Comparison of ENCODE assay signal across 28 cellular contexts in genomic region chr19:50175924-50176323, GRCh38. TPM values are rescaled to one million over a fixed set of nuclear protein-coding genes. Genes with fewer than 3 reads are reported as not detected.
"Had no signal": no experiment of that assay in that cellular context is flagged by ENCODE, and none has a peak within 500 bp of the region (broad histone marks: within the 10 kb centered on the region; RNA-seq: fewer than 3 reads in every experiment).

No MANE protein-coding gene starts in this region.

- H3K4me1 Mint-ChIP-seq: activated CD4-positive, alpha-beta T cell treated with anti-CD3 and anti-CD28 coated beads for 36 hours; activated T-helper 17 cell treated with anti-CD3 and anti-CD28 coated beads, Interleukin-2, amount 50 U/mL, for 72 hours; central memory CD8-positive, alpha-beta T cell; T-cell had no signal

- DNase-seq: activated CD4-positive, alpha-beta memory T cell treated with anti-CD3 and anti-CD28 coated beads, Interleukin-2, amount 10 ng/mL, durations not matched to agents 7 days and 5 days; activated CD4-positive, alpha-beta T cell treated with anti-CD3 and anti-CD28 coated beads for 36 hours; activated CD4-positive, alpha-beta T cell treated with anti-CD3 and anti-CD28 coated beads, Interleukin-2, amount 50 U/mL, for 1 hour; activated gamma-delta T cell; activated naive CD4-positive, alpha-beta T cell treated with anti-CD3 and anti-CD28 coated beads for 36 hours; activated T-cell treated with anti-CD3 and anti-CD28 coated beads for 4 hours; activated T-cell treated with anti-CD3 and anti-CD28 coated beads, Interleukin-2, amount 50 U/mL, for 48 hours; amygdala; MV-4-11; NCI-H1105; NCI-H1436; NCI-H1694 treated with DMSO at 0.1 percent for 48 hours; NCI-H2081; NCI-H510A treated with DMSO at 0.1 percent for 48 hours; NCI-H69; PC-3; SHP77 treated with DMSO at 0.1 percent for 48 hours; T-cell had no signal

- H3K27ac Mint-ChIP-seq: activated CD4-positive, alpha-beta memory T cell treated with anti-CD3 and anti-CD28 coated beads, Interleukin-2, amount 10 ng/mL, durations not matched to agents 7 days and 5 days; activated CD4-positive, alpha-beta T cell treated with anti-CD3 and anti-CD28 coated beads for 36 hours; activated naive CD4-positive, alpha-beta T cell treated with anti-CD3 and anti-CD28 coated beads for 36 hours; activated naive CD8-positive, alpha-beta T cell; activated T-helper 17 cell treated with anti-CD3 and anti-CD28 coated beads, Interleukin-2, amount 50 U/mL, for 72 hours; brain; T-cell had no signal

- ATAC-seq: activated CD4-positive, alpha-beta T cell treated with anti-CD3 and anti-CD28 coated beads for 36 hours; activated T-helper 17 cell treated with anti-CD3 and anti-CD28 coated beads, Interleukin-2, amount 50 U/mL, for 72 hours; PC-3; T-cell had no signal

- H3K27me3 Mint-ChIP-seq: activated CD4-positive, alpha-beta memory T cell treated with anti-CD3 and anti-CD28 coated beads, Interleukin-2, amount 10 ng/mL, durations not matched to agents 7 days and 5 days had no signal

- H3K4me3 Mint-ChIP-seq: activated CD4-positive, alpha-beta memory T cell treated with anti-CD3 and anti-CD28 coated beads, Interleukin-2, amount 10 ng/mL, durations not matched to agents 7 days and 5 days; activated CD4-positive, alpha-beta T cell treated with anti-CD3 and anti-CD28 coated beads for 36 hours; activated naive CD4-positive, alpha-beta T cell treated with anti-CD3 and anti-CD28 coated beads for 36 hours; activated naive CD8-positive, alpha-beta T cell; activated T-helper 17 cell treated with anti-CD3 and anti-CD28 coated beads, Interleukin-2, amount 50 U/mL, for 72 hours; brain; central memory CD8-positive, alpha-beta T cell; T-cell had no signal

- H3K36me3 Mint-ChIP-seq: activated naive CD8-positive, alpha-beta T cell; brain; T-cell had no signal

- H3K27ac ChIP-seq: VCaP had no signal

- H3K9me3 Mint-ChIP-seq: activated CD4-positive, alpha-beta memory T cell treated with anti-CD3 and anti-CD28 coated beads, Interleukin-2, amount 10 ng/mL, durations not matched to agents 7 days and 5 days; activated naive CD4-positive, alpha-beta T cell treated with anti-CD3 and anti-CD28 coated beads for 36 hours; activated T-helper 17 cell treated with anti-CD3 and anti-CD28 coated beads, Interleukin-2, amount 50 U/mL, for 72 hours; central memory CD8-positive, alpha-beta T cell; T-cell had no signal

RNA-seq across cellular contexts. Expression of gene IZUMO2, which starts 12.8 kb away (rescaled TPM):
- total RNA-seq: activated CD4-positive, alpha-beta memory T cell treated with anti-CD3 and anti-CD28 coated beads, Interleukin-2, amount 10 ng/mL, durations not matched to agents 7 days and 5 days; activated CD4-positive, alpha-beta T cell treated with anti-CD3 and anti-CD28 coated beads for 36 hours; activated CD8-positive, alpha-beta memory T cell treated with anti-CD3 and anti-CD28 coated beads for 36 hours; activated naive CD4-positive, alpha-beta T cell treated with anti-CD3 and anti-CD28 coated beads for 36 hours; activated T-helper 17 cell treated with anti-CD3 and anti-CD28 coated beads, Interleukin-2, amount 50 U/mL, for 72 hours; astrocyte; MCF 10A; PC-3; SK-MEL-5; T-cell; T-helper 2 cell treated with Interferon-gamma antibody and Interleukin-4, amounts not matched to agents 100 ng/mL and 5 ng/mL, for 36 hours had no signal

RNA-seq across cellular contexts. Expression of gene MYH14, which starts 27.5 kb away (rescaled TPM):
- total RNA-seq: activated CD4-positive, alpha-beta memory T cell treated with anti-CD3 and anti-CD28 coated beads, Interleukin-2, amount 10 ng/mL, durations not matched to agents 7 days and 5 days; activated CD4-positive, alpha-beta T cell treated with anti-CD3 and anti-CD28 coated beads for 36 hours; activated CD8-positive, alpha-beta memory T cell treated with anti-CD3 and anti-CD28 coated beads for 36 hours; activated naive CD4-positive, alpha-beta T cell treated with anti-CD3 and anti-CD28 coated beads for 36 hours; activated T-helper 17 cell treated with anti-CD3 and anti-CD28 coated beads, Interleukin-2, amount 50 U/mL, for 72 hours; astrocyte; MCF 10A; T-helper 2 cell treated with Interferon-gamma antibody and Interleukin-4, amounts not matched to agents 100 ng/mL and 5 ng/mL, for 36 hours had no signal
